8 cellular contexts compared by ENCODE assay signal in the genomic region with DNA sequence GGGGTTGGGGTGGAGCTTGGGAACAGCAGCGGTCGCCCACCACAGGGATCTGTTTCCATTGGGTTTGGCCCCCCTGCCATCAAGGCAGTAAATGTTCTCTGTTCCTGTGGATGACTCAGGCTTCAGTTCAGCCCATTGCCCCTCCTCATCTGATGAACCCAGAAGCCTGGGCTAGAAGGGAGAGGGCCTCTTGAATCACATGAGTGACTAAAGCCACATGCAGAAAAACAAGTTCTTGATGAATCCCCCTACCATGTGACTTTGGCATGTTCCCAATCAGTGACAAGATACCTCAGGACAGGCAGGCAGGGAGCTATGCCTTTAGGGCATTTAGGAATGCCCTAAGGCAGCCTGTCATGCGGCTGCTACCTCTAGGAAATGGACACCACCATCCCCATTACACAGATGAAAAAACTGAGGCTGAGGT. TPM values are rescaled to one million over a fixed set of nuclear protein-coding genes. Genes with fewer than 3 reads are reported as not detected.
A peak's percentile ranks its signal among the peaks of the same experiment; 100 is the strongest.
DNase-seq lines count a peak whose midpoint lies in the region; TF ChIP-seq lines count a peak whose summit lies in the region.

No MANE protein-coding gene starts in this region.

- H3K9ac ChIP-seq in fibroblast of lung (ENCODE audit: insufficient read depth, low read length) = no peak overlapping the region

- no peak overlapping the region for H2AFZ ChIP-seq in fibroblast of lung (ENCODE audit: low read length)

- WGBS in prostate gland = 67% methylated on average over 3 of the region's 3 CpGs

- H4K20me1 ChIP-seq in fibroblast of lung (ENCODE audit: control insufficient read depth, extremely low read depth, insufficient read depth, low read length) = no peaks in the 10 kb centered on the region

- no peak for TF ChIP-seq CTCF in RWPE1 (conservative IDR thresholded peaks at IDR 0.05; ENCODE audit: low read depth)
- no peak for TF ChIP-seq CTCF in fibroblast of lung (conservative IDR thresholded peaks at IDR 0.05 in 1 of 2, IDR thresholded peaks at IDR 0.05 in 1 of 2; ENCODE audit: low read depth in 1 of 2, low read length in 2 of 2)
- no peak for TF ChIP-seq CTCF in prostate gland (IDR thresholded peaks at IDR 0.05)

- H3K27ac ChIP-seq in RWPE1 (peak overlapping the region; percentile 97), fibroblast of lung (ENCODE audit: insufficient read depth, low read length) (no peak overlapping the region), prostate gland (peak overlapping the region; percentile 81 to 85)

- TF ChIP-seq POLR2A in prostate gland (IDR thresholded peaks at IDR 0.05) = no peak

- H3K79me2 ChIP-seq in fibroblast of lung (ENCODE audit: control insufficient read depth, insufficient read depth, low read length) = peaks cover 23% of the 10 kb centered on the region

- DNase-seq in ELR (ENCODE audit: low read depth) (peak; percentile 84), RWPE1 (ENCODE audit: low spot score) (peak; percentile 75), fibroblast of lung (ENCODE audit: low read depth in 2 of 2) (peak; percentile 86 to 88), prostate gland (ENCODE audit: low spot score) (no peak), DMS79 treated with DMSO at 0.1 percent for 48 hours (lab: John Stamatoyannopoulos, UW) (no peak), AML-193 (lab: John Stamatoyannopoulos, UW) (no peak), NCI-H524 (lab: John Stamatoyannopoulos, UW) (no peak), iPS-NIHi7 (ENCODE audit: extremely low spot score) (no peak)

- H3K4me2 ChIP-seq in fibroblast of lung (ENCODE audit: extremely low read depth, insufficient read depth, low read length) = no peak overlapping the region

- H3K27me3 ChIP-seq in fibroblast of lung (ENCODE audit: control insufficient read depth, insufficient read depth, low read length) = no peaks in the 10 kb centered on the region
- no peaks in the 10 kb centered on the region for H3K27me3 ChIP-seq in prostate gland (replicated peaks; ENCODE audit: insufficient read depth)

- H3K36me3 ChIP-seq in fibroblast of lung (ENCODE audit: control insufficient read depth, insufficient read depth, low read length) (no peaks in the 10 kb centered on the region), prostate gland (no peaks in the 10 kb centered on the region)

- CTCF ChIA-PET in RWPE1 (lab: Yijun Ruan, JAX) = interaction anchor here (0.6 to 5.2 kb wide), 11 partner anchors 13 to 508 kb away, joined by 3 to 42 read pairs (median 5); no protein-coding TSS in a partner anchor

- H3K4me3 ChIP-seq in fibroblast of lung (replicated peaks in 1 of 4; ENCODE audit: control extremely low read depth in 1 of 4, insufficient read depth in 1 of 4, low read depth in 3 of 4, low read length in 4 of 4) = peak overlapping the region in 2 of 4 experiments; percentile 98
- H3K4me3 ChIP-seq in prostate gland = no peak overlapping the region

- POLR2A ChIA-PET in RWPE1 (lab: Yijun Ruan, JAX; ENCODE audit: low non-redundant PET) = no interaction called here

- H3K9me3 ChIP-seq in fibroblast of lung (ENCODE audit: control insufficient read depth, insufficient read depth, low read depth, low read length) (no peaks in the 10 kb centered on the region), prostate gland (no peaks in the 10 kb centered on the region)

- H3K4me1 ChIP-seq in fibroblast of lung (ENCODE audit: control insufficient read depth, extremely low read depth, insufficient read depth, low read length) (peaks cover 26% of the 10 kb centered on the region), prostate gland (replicated peaks) (peaks cover 5% of the 10 kb centered on the region)

- intact Hi-C loops in prostate gland (cut with DNase I) = loop anchor here (5.0 to 10.0 kb wide), 2 partner anchors 39 to 167 kb away; a partner anchor contains a TSS

RNA-seq across cellular contexts. Expression of a gene that starts 2.5 kb away (rescaled TPM):
- 21.1 and 23.9 TPM in 2 replicates for total RNA-seq in fibroblast of lung
- polyA plus RNA-seq in fibroblast of lung = 12.6 and 23.0 TPM in 2 replicates
- 14.4 and 25.4 TPM in 2 replicates for polyA plus RNA-seq in fibroblast of lung (2012)
- 25.3 and 47.1 TPM in 2 replicates for polyA minus RNA-seq in fibroblast of lung (ENCODE audit: low replicate concordance)
- total RNA-seq in prostate gland = 10 to 100 TPM; 15.8 to 38.0 TPM

Comparison
In these comparisons a context has a peak if more than half of its experiments do, and no peak if none do; other contexts are left out.
1. DNase-seq: peak in ELR (single experiment), RWPE1 (single experiment) and fibroblast of lung (2 of 2); none in prostate gland (single experiment), DMS79 treated with DMSO at 0.1 percent for 48 hours (single experiment), AML-193 (0 of 2), NCI-H524 (0 of 2) and iPS-NIHi7 (single experiment).